10 cellular contexts compared by ENCODE assay signal in genomic region chr6:35757461-35758123, GRCh38. TPM values are rescaled to one million over a fixed set of nuclear protein-coding genes. Genes with fewer than 3 reads are reported as not detected.
DNase-seq lines count a peak whose midpoint lies in the region; ATAC-seq and TF ChIP-seq lines count a peak whose summit lies in the region.
"Had no signal": no experiment of that assay in that cellular context is flagged by ENCODE, and none has a peak within 500 bp of the region (broad histone marks: within the 10 kb centered on the region; RNA-seq: fewer than 3 reads in every experiment).

No MANE protein-coding gene starts in this region.

- peak overlapping the region; percentile 29 for H3K4me2 ChIP-seq in OCI-LY3 (ENCODE audit: low read length)

- no peak for ATAC-seq in psoas muscle

- POLR2A ChIA-PET in A673 (lab: Charles Lee; ENCODE audit: low non-redundant PET): no interaction called here

- no peak overlapping the region for H3K9ac ChIP-seq in OCI-LY3 (ENCODE audit: low read length)

- no TSS peak for BruUV-seq in A673 (replicated peaks; lab: Mats Ljungman, UMichigan)

- H3K27ac ChIP-seq in A673 (ENCODE audit: low read depth, low read length, poor library complexity, severe bottlenecking): no peak overlapping the region
- H3K27ac ChIP-seq in OCI-LY3 (ENCODE audit: low read length): peak overlapping the region; percentile 9; the same call in 1 of the 2 replicates
- H3K27ac ChIP-seq in prostate gland: no peak overlapping the region
- H3K27ac ChIP-seq in psoas muscle: no peak overlapping the region
- H3K27ac ChIP-seq: heart left ventricle had no signal

- H2AFZ ChIP-seq in OCI-LY3 (ENCODE audit: low read depth, low read length): peak overlapping the region; percentile 16; the same call in 1 of the 2 replicates

- DNase-seq in A673 (ENCODE audit: low spot score) (peak; percentile 68), fibroblast of gingiva (ENCODE audit: low read depth) (peak; percentile 14), NCI-H1092 (lab: John Stamatoyannopoulos, UW) (no peak), prostate gland (ENCODE audit: low spot score) (no peak), midbrain (lab: John Stamatoyannopoulos, UW) (no peak), psoas muscle (no peak)
- DNase-seq: heart left ventricle had no signal

- H4K20me1 ChIP-seq in OCI-LY3 (ENCODE audit: insufficient read depth, low read length): no peaks in the 10 kb centered on the region

- intact Hi-C loops in A673 (cut with micrococcal nuclease; ENCODE audit: unreplicated experiment): no loop called here
- intact Hi-C loops in prostate gland (cut with DNase I): no loop called here
- intact Hi-C loops in psoas muscle (cut with DNase I): no loop called here

- H3K9me3 ChIP-seq in A673 (ENCODE audit: low read depth, low read length, poor library complexity, severe bottlenecking) (no peaks in the 10 kb centered on the region), OCI-LY3 (ENCODE audit: insufficient read depth, low read length) (peaks cover 15% of the 10 kb centered on the region), prostate gland (no peaks in the 10 kb centered on the region), psoas muscle (no peaks in the 10 kb centered on the region)
- H3K9me3 ChIP-seq: heart left ventricle had no signal

- peak; percentile 61 for TF ChIP-seq CTCF in A673 (conservative IDR thresholded peaks at IDR 0.05; ENCODE audit: low read depth, low read length)
- TF ChIP-seq CTCF in GM12872 (IDR thresholded peaks at IDR 0.05; ENCODE audit: insufficient read depth, low read depth, low read length): peak; percentile 72
- peak; percentile 53 for TF ChIP-seq CTCF in OCI-LY3 (IDR thresholded peaks at IDR 0.05; ENCODE audit: low read depth, low read length)
- TF ChIP-seq CTCF in prostate gland (IDR thresholded peaks at IDR 0.05): no peak
- TF ChIP-seq CTCF in psoas muscle (IDR thresholded peaks at IDR 0.05): no peak

- 56% methylated on average over 10 of the region's 10 CpGs for WGBS in prostate gland
- 49 to 60% (median 49%) methylated on average over 10 of the region's 10 CpGs for WGBS in psoas muscle, 3 donors

- no peaks in the 10 kb centered on the region for H3K36me3 ChIP-seq in A673 (ENCODE audit: insufficient read depth, low read length, poor library complexity, severe bottlenecking)
- peaks cover 6% of the 10 kb centered on the region for H3K36me3 ChIP-seq in OCI-LY3 (replicated peaks; ENCODE audit: low read depth, low read length)
- H3K36me3 ChIP-seq in prostate gland: no peaks in the 10 kb centered on the region
- H3K36me3 ChIP-seq in psoas muscle (ENCODE audit: insufficient read depth in 1 of 2, low read depth in 1 of 2): no peaks in the 10 kb centered on the region
- H3K36me3 ChIP-seq: heart left ventricle had no signal

- CTCF ChIA-PET in A673 (lab: Charles Lee): interaction anchor here (0.6 to 1.4 kb wide), 4 partner anchors 18 to 456 kb away, joined by 3 to 6 read pairs (median 4); no protein-coding TSS in a partner anchor

- no peaks in the 10 kb centered on the region for H3K79me2 ChIP-seq in OCI-LY3 (ENCODE audit: low read length)

- H3K4me3 ChIP-seq in A673 (ENCODE audit: low read depth, low read length, poor library complexity, severe bottlenecking) (no peak overlapping the region), OCI-LY3 (ENCODE audit: low read length) (0 out of 2 replicates have a peak overlapping the region, but pooled peaks have one; percentile 14), prostate gland (no peak overlapping the region), psoas muscle (no peak overlapping the region)
- H3K4me3 ChIP-seq: heart left ventricle had no signal

- no peak for TF ChIP-seq POLR2A in prostate gland (IDR thresholded peaks at IDR 0.05)

- H3K4me1 ChIP-seq in A673 (ENCODE audit: insufficient read depth, low read length, poor library complexity, severe bottlenecking) (no peaks in the 10 kb centered on the region), OCI-LY3 (ENCODE audit: low read length) (peaks cover 22% of the 10 kb centered on the region), prostate gland (replicated peaks) (no peaks in the 10 kb centered on the region), psoas muscle (no peaks in the 10 kb centered on the region)
- H3K4me1 ChIP-seq: heart left ventricle had no signal

- H3K27me3 ChIP-seq in A673 (replicated peaks; ENCODE audit: insufficient read depth, low read depth, low read length, poor library complexity) (no peaks in the 10 kb centered on the region), OCI-LY3 (ENCODE audit: low read depth, low read length) (no peaks in the 10 kb centered on the region), prostate gland (replicated peaks; ENCODE audit: insufficient read depth) (no peaks in the 10 kb centered on the region), psoas muscle (ENCODE audit: insufficient read depth in 3 of 3, low read length in 2 of 3) (peaks cover 0 to 31% (median 0%) of the 10 kb centered on the region in 3 donors)

RNA-seq across cellular contexts. Expression of gene CLPSL2, which starts 18.8 kb away (rescaled TPM):
- total RNA-seq in A673 (2021): not detected in 2 replicates
- not detected for total RNA-seq in prostate gland
- total RNA-seq in psoas muscle: not detected
- not detected for polyA plus RNA-seq in psoas muscle
- total RNA-seq: heart left ventricle; T-helper 2 cell treated with Interferon-gamma antibody and Interleukin-4, amounts not matched to agents 100 ng/mL and 5 ng/mL, for 36 hours had no signal
- polyA plus RNA-seq: heart left ventricle had no signal

RNA-seq across cellular contexts. Expression of gene ARMC12, which starts 20.8 kb away (rescaled TPM):
- total RNA-seq in A673 (2021) (0.74 and 1.0 TPM in 2 replicates), prostate gland (1 to 10 TPM; 1.7 to 4.4 TPM), psoas muscle (under 1 TPM in 3 of 4 donors, not detected in 1; 0.36 to 0.74 (median 0.58) TPM)
- 10 to 100 TPM in 1 of 3 donors, under 1 TPM in 1, not detected in 1; 0.25 to 15.5 TPM for polyA plus RNA-seq in psoas muscle

RNA-seq across cellular contexts. Expression of gene CLPSL1, which starts 23.2 kb away (rescaled TPM):
- not detected in 2 replicates for total RNA-seq in A673 (2021)
- not detected for total RNA-seq in prostate gland
- not detected for total RNA-seq in psoas muscle
- not detected for polyA plus RNA-seq in psoas muscle
- total RNA-seq: heart left ventricle; T-helper 2 cell treated with Interferon-gamma antibody and Interleukin-4, amounts not matched to agents 100 ng/mL and 5 ng/mL, for 36 hours had no signal
- polyA plus RNA-seq: heart left ventricle had no signal

RNA-seq across cellular contexts. Expression of gene CLPS, which starts 39.5 kb away (rescaled TPM):
- total RNA-seq in A673 (2021) (not detected in 2 replicates), prostate gland (not detected), psoas muscle (1 to 10 TPM in 1 of 4 donors, under 1 TPM in 1, not detected in 2; 0.53 to 3.5 TPM)
- polyA plus RNA-seq in psoas muscle: under 1 TPM in 2 of 3 donors, not detected in 1; 0.38 to 0.96 TPM
- total RNA-seq: T-helper 2 cell treated with Interferon-gamma antibody and Interleukin-4, amounts not matched to agents 100 ng/mL and 5 ng/mL, for 36 hours had no signal

RNA-seq across cellular contexts. Expression of gene LHFPL5, which starts 47.6 kb away (rescaled TPM):
- total RNA-seq in A673 (2021) (not detected in 2 replicates), prostate gland (not detected), psoas muscle (under 1 TPM in 1 of 4 donors, not detected in 3; 0.34 TPM)
- under 1 TPM in 1 of 3 donors, not detected in 2; 0.10 TPM for polyA plus RNA-seq in psoas muscle
- total RNA-seq: heart left ventricle; T-helper 2 cell treated with Interferon-gamma antibody and Interleukin-4, amounts not matched to agents 100 ng/mL and 5 ng/mL, for 36 hours had no signal
- polyA plus RNA-seq: heart left ventricle had no signal

Comparison
In these comparisons a context has a peak if more than half of its experiments do, and no peak if none do; other contexts are left out.
1. DNase-seq: peak in A673 (single experiment) and fibroblast of gingiva (single experiment); none in NCI-H1092 (single experiment), prostate gland (single experiment), midbrain (single experiment) and psoas muscle (0 of 2).
2. CTCF ChIP-seq: peak in A673 (single experiment), GM12872 (single experiment) and OCI-LY3 (single experiment); none in prostate gland (0 of 4) and psoas muscle (single experiment).